Comparison of ENCODE assay signal across 9 cellular contexts in the genomic region with DNA sequence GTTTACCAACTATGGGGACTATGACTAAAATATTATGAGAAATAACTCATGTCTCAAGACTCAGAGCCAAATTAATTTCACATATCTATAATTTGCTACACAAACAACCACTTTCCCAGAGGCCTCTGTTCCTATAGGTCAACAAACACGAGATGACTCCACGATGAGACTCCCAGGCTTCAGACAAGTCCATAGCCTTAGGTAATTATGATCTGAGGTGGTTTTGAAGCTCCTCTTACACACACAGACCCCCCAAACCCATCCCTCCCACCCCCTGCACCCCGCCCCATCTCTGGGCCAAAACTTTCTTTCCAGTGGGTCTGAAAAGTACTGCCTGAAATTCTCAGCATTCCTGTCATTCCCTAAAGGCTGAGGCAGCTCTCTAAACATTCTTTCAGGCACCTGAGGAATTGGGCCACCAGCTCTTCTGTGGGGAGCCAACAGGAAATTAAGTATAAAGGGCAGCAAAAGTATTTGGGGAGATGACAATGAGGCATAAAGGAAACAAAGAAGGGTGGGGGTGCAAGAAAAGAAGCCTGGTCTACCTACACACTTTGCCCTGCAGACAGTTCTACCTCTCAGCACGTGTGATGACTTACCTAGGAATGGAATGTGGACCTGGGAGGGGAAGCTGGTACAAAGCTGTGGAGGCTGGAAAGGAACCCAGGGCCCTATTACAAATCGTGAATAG.
DNase-seq lines count a peak whose midpoint lies in the region; ATAC-seq, FAIRE-seq and TF ChIP-seq lines count a peak whose summit lies in the region.
"Had no signal": no experiment of that assay in that cellular context is flagged by ENCODE, and none has a peak within 500 bp of the region (broad histone marks: within the 10 kb centered on the region; RNA-seq: fewer than 3 reads in every experiment).

No MANE protein-coding gene starts in this region.

- H3K9me3 ChIP-seq in A673 (ENCODE audit: low read depth, low read length, poor library complexity, severe bottlenecking) (no peaks in the 10 kb centered on the region), right lobe of liver (peaks cover 0 to 1% (median 0%) of the 10 kb centered on the region in 4 donors)

- intact Hi-C loops in A673 (cut with micrococcal nuclease; ENCODE audit: unreplicated experiment): no loop called here
- intact Hi-C loops in right lobe of liver (cut with DNase I): no loop called here

- no peak for TF ChIP-seq POLR2A in right lobe of liver (IDR thresholded peaks at IDR 0.05)

- WGBS in right lobe of liver (ENCODE audit: insufficient coverage, low coverage, low lambda C conversion rate, missing lambda C conversion rate): 57% methylated on average over 4 of the region's 5 CpGs

- TF ChIP-seq CTCF in A673 (conservative IDR thresholded peaks at IDR 0.05; ENCODE audit: low read depth, low read length) (no peak), bronchial epithelial cell (IDR thresholded peaks at IDR 0.05; ENCODE audit: insufficient read depth, low read length, severe bottlenecking) (no peak), right lobe of liver (IDR thresholded peaks at IDR 0.05) (no peak)

- no peak overlapping the region for H3K27ac ChIP-seq in A673 (ENCODE audit: low read depth, low read length, poor library complexity, severe bottlenecking)
- H3K27ac ChIP-seq in right lobe of liver: peak overlapping the region in 1 of 3 donors; percentile 36

- BruUV-seq in A673 (replicated peaks; lab: Mats Ljungman, UMichigan): no TSS peak

- H3K36me3 ChIP-seq in A673 (ENCODE audit: insufficient read depth, low read length, poor library complexity, severe bottlenecking): no peaks in the 10 kb centered on the region
- peaks cover 1% of the 10 kb centered on the region for H3K36me3 ChIP-seq in bronchial epithelial cell (ENCODE audit: control insufficient read depth, insufficient read depth, low read length)
- H3K36me3 ChIP-seq in right lobe of liver: no peaks in the 10 kb centered on the region

- no peaks in the 10 kb centered on the region for H3K4me1 ChIP-seq in A673 (ENCODE audit: insufficient read depth, low read length, poor library complexity, severe bottlenecking)
- peaks cover 0 to 16% (median 5%) of the 10 kb centered on the region in 4 donors for H3K4me1 ChIP-seq in right lobe of liver

- POLR2A ChIA-PET in A673 (lab: Charles Lee; ENCODE audit: low non-redundant PET): no interaction called here

- CTCF ChIA-PET in A673 (lab: Charles Lee): interaction anchor here (0.5 kb wide), 1 partner anchor 22 kb away, joined by 3 read pairs; no protein-coding TSS in a partner anchor

- ATAC-seq in HG03064 (IDR thresholded peaks at IDR 0.05; ENCODE audit: low read depth, unreplicated experiment) (peak; percentile 15), right lobe of liver (peak; percentile 53 to 85 (median 56)), HG02938 (IDR thresholded peaks at IDR 0.05; ENCODE audit: unreplicated experiment) (no peak)
- ATAC-seq: effector memory CD8-positive, alpha-beta T cell had no signal

- no peak overlapping the region for H3K4me3 ChIP-seq in A673 (ENCODE audit: low read depth, low read length, poor library complexity, severe bottlenecking)
- no peak overlapping the region for H3K4me3 ChIP-seq in bronchial epithelial cell (ENCODE audit: low read depth, low read length)
- H3K4me3 ChIP-seq in right lobe of liver: no peak overlapping the region

- no peak for FAIRE-seq in bronchial epithelial cell (lab: Jason Lieb, UNC)

- H3K27me3 ChIP-seq in A673 (replicated peaks; ENCODE audit: insufficient read depth, low read depth, low read length, poor library complexity) (no peaks in the 10 kb centered on the region), bronchial epithelial cell (ENCODE audit: control insufficient read depth, insufficient read depth, low read length) (no peaks in the 10 kb centered on the region), right lobe of liver (no peaks in the 10 kb centered on the region)

- DNase-seq in A673 (ENCODE audit: low spot score) (peak; percentile 9), bronchial epithelial cell (ENCODE audit: low read depth) (peak; percentile 98), right lobe of liver (no peak), NK-92 (lab: John Stamatoyannopoulos, UW; ENCODE audit: unreplicated experiment) (no peak), NCI-H1417 treated with DMSO at 0.1 percent for 48 hours (lab: John Stamatoyannopoulos, UW) (no peak), cerebellum (ENCODE audit: low spot score) (no peak)
- DNase-seq: effector memory CD8-positive, alpha-beta T cell had no signal

Comparison
In these comparisons a context has a peak if more than half of its experiments do, and no peak if none do; other contexts are left out.
1. DNase-seq: peak in A673 (single experiment) and bronchial epithelial cell (single experiment); none in right lobe of liver (0 of 3), NK-92 (single experiment), NCI-H1417 treated with DMSO at 0.1 percent for 48 hours (single experiment) and cerebellum (single experiment).